9 cellular contexts compared by ENCODE assay signal in the genomic region with DNA sequence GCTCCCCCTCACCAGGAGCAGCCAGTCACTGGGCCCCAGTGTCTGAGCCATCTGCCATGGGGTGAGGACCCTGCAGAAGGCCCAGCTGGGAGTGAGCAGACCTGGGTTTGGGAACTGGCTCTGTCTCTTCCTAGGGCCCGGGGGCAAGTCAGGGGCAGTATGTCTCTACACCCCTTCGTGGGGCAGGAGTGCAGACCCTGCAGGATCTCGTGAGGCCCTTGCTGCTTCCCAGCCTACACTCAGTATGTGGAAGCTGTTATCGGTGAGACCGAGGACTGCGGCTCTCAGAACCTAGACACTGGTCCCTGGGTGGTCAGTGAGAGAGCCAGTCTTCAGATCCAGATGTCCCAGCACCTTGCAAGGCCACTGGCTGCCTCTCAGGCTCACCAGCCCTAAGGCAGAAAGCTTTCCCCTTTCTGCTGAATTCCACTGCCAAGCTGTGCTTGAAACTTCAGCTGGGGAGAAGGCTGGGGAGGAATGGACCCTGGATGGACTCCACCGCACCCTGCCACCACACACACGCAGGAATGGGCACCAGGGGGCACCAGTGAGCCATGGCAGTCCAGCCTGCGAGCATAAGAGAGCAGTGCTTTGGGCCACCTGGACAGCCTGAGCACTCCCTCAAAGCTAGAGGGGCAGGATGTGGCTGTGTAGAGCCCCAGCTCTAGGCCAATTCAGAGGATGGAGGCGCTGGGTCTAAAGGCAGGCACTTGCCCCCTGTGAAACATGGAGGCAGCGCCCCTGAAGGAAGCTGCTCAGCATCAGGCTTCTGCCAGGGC. TPM values are rescaled to one million over a fixed set of nuclear protein-coding genes. Genes with fewer than 3 reads are reported as not detected.
A peak's percentile ranks its signal among the peaks of the same experiment; 100 is the strongest.
DNase-seq lines count a peak whose midpoint lies in the region; ATAC-seq and TF ChIP-seq lines count a peak whose summit lies in the region.
"Had no signal": no experiment of that assay in that cellular context is flagged by ENCODE, and none has a peak within 500 bp of the region (broad histone marks: within the 10 kb centered on the region; RNA-seq: fewer than 3 reads in every experiment).

No MANE protein-coding gene starts in this region.

- H3K9me3 ChIP-seq in BE2C, result no peaks in the 10 kb centered on the region
- H3K9me3 ChIP-seq in lower lobe of right lung, result no peaks in the 10 kb centered on the region

- peak; percentile 91 for TF ChIP-seq CTCF in BE2C (IDR thresholded peaks at IDR 0.05; ENCODE audit: low read depth, low read length)
- TF ChIP-seq CTCF in lower lobe of right lung (IDR thresholded peaks at IDR 0.05), result peak; percentile 99

- intact Hi-C loops in lower lobe of right lung (cut with DNase I), result no loop called here

- H3K4me3 ChIP-seq in BE2C (ENCODE audit: low read depth, low read length), result no peak overlapping the region
- no peak overlapping the region for H3K4me3 ChIP-seq in lower lobe of right lung

- H3K4me1 ChIP-seq in BE2C (no peaks in the 10 kb centered on the region), lower lobe of right lung (peaks cover 14% of the 10 kb centered on the region)

- no peaks in the 10 kb centered on the region for H3K36me3 ChIP-seq in BE2C
- no peaks in the 10 kb centered on the region for H3K36me3 ChIP-seq in lower lobe of right lung

- ATAC-seq in GM18867 (IDR thresholded peaks at IDR 0.05; ENCODE audit: unreplicated experiment), result peak; percentile 95
- ATAC-seq in HG03060 (IDR thresholded peaks at IDR 0.05; ENCODE audit: low read depth, unreplicated experiment), result peak; percentile 84
- ATAC-seq in lower lobe of right lung, result peak; percentile 95 to 96

- no peak overlapping the region for H3K27ac ChIP-seq in lower lobe of right lung

- DNase-seq in BE2C (peak; percentile 87), NCI-H345 treated with DMSO at 0.1 percent for 48 hours (lab: John Stamatoyannopoulos, UW; ENCODE audit: unreplicated experiment) (peak; percentile 5), dermis blood vessel endothelial cell (peak; percentile 92), lower lobe of right lung (peak; percentile 94)
- DNase-seq in activated CD4-positive, alpha-beta T cell treated with anti-CD3 and anti-CD28 coated beads, Interleukin-2, amount 50 U/mL, for 24 hours (ENCODE audit: low read depth in 1 of 2, low spot score in 1 of 2), result peak; percentile 66 to 70
- peak; percentile 45 for DNase-seq in stimulated activated CD8-positive, alpha-beta memory T cell treated with anti-CD3 and anti-CD28 coated beads, Interleukin-12 subunit alpha, Interleukin-12 subunit beta, amount 100 ng/mL, for 24 hours (ENCODE audit: extremely low read depth)

- no peaks in the 10 kb centered on the region for H3K27me3 ChIP-seq in BE2C
- H3K27me3 ChIP-seq in lower lobe of right lung (ENCODE audit: low read depth), result no peaks in the 10 kb centered on the region

RNA-seq across cellular contexts. Expression of gene TMEM72, which starts 21.4 kb away (rescaled TPM):
- polyA plus RNA-seq in BE2C (2012; ENCODE audit: insufficient read depth, insufficient read length, low read depth), result not detected
- not detected in 2 replicates for total RNA-seq in dermis blood vessel endothelial cell
- not detected for total RNA-seq in lower lobe of right lung
- total RNA-seq: T-helper 1 cell treated with Interleukin-12 subunit alpha and Interleukin-12 subunit beta and Interleukin-4 antibody, amounts not matched to agents 30 ng/mL and 1 ng/mL, for 36 hours had no signal

RNA-seq across cellular contexts. Expression of gene RASSF4, which starts 27.1 kb away (rescaled TPM):
- 9.3 TPM for polyA plus RNA-seq in BE2C (2012; ENCODE audit: insufficient read depth, insufficient read length, low read depth)
- total RNA-seq in dermis blood vessel endothelial cell, result 13.1 and 24.8 TPM in 2 replicates
- total RNA-seq in lower lobe of right lung, result 49.0 TPM

RNA-seq across cellular contexts. Expression of gene DEPP1, which starts 46.1 kb away (rescaled TPM):
- polyA plus RNA-seq in BE2C (2012; ENCODE audit: insufficient read depth, insufficient read length, low read depth), result 7.4 TPM
- total RNA-seq in dermis blood vessel endothelial cell, result 174 and 360 TPM in 2 replicates
- total RNA-seq in lower lobe of right lung, result 108 TPM

Comparison
In these comparisons a context has a peak if more than half of its experiments do, and no peak if none do; other contexts are left out.
1. DNase-seq: peak in every context shown above with its lines; median percentile 94 in lower lobe of right lung; 92 in dermis blood vessel endothelial cell; 87 in BE2C; 68 in activated CD4-positive, alpha-beta T cell treated with anti-CD3 and anti-CD28 coated beads, Interleukin-2, amount 50 U/mL, for 24 hours; 45 in stimulated activated CD8-positive, alpha-beta memory T cell treated with anti-CD3 and anti-CD28 coated beads, Interleukin-12 subunit alpha, Interleukin-12 subunit beta, amount 100 ng/mL, for 24 hours; 5 in NCI-H345 treated with DMSO at 0.1 percent for 48 hours.